ENCODE assay signal across 8 cellular contexts in the genomic region with DNA sequence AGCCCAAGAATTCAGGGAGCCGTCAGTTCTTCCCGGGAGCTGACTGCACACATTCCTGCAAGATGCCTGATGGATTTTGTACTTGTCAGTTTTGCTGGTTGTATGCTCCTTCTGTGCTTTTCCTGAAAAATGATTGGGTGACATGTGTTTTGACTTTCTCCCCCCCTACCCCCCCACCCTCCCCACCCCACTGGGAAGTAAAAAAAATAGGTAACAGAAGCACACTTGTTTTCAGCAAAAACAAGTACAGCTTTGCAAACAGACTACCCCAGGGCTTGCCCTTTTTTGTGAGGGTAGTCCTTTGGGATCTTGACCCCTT. TPM values are rescaled to one million over a fixed set of nuclear protein-coding genes. Genes with fewer than 3 reads are reported as not detected.
DNase-seq lines count a peak whose midpoint lies in the region; ATAC-seq and TF ChIP-seq lines count a peak whose summit lies in the region.

No MANE protein-coding gene starts in this region.

- H3K27me3 Mint-ChIP-seq in activated T-helper 1 cell treated with anti-CD3 and anti-CD28 coated beads, Interleukin-12 subunit alpha, Interleukin-12 subunit beta, Interleukin-2, Interleukin-4 antibody, amounts not matched to agents 30 ng/mL and 10 ng/mL and 1 ng/mL, durations not matched to agents 14 hours and 24 hours and 36 hours (ENCODE audit: insufficient read depth): peaks cover 13% of the 10 kb centered on the region

- H3K36me3 ChIP-seq in spleen: peaks cover 0 to 45% (median 17%) of the 10 kb centered on the region in 6 donors

- peaks cover 0 to 28% (median 3%) of the 10 kb centered on the region in 7 donors for H3K27me3 ChIP-seq in spleen (replicated peaks in 1 of 7)

- no peak for ATAC-seq in GM18870 (IDR thresholded peaks at IDR 0.05; ENCODE audit: unreplicated experiment)

- H3K4me1 ChIP-seq in spleen: peaks cover 12 to 67% (median 52%) of the 10 kb centered on the region in 6 donors

- H3K4me3 ChIP-seq in HFF-Myc (replicated peaks; ENCODE audit: low read depth, low read length) (peak overlapping the region; percentile 83), iPS-11a (ENCODE audit: low read depth, low read length) (peak overlapping the region; percentile 76), spleen (peak overlapping the region; percentile 83 to 97 (median 90))

- H3K4me1 Mint-ChIP-seq in activated T-helper 1 cell treated with anti-CD3 and anti-CD28 coated beads, Interleukin-12 subunit alpha, Interleukin-12 subunit beta, Interleukin-2, Interleukin-4 antibody, amounts not matched to agents 30 ng/mL and 10 ng/mL and 1 ng/mL, durations not matched to agents 14 hours and 24 hours and 36 hours (ENCODE audit: low read depth): peaks cover 51% of the 10 kb centered on the region

- no peaks in the 10 kb centered on the region for H3K9me3 Mint-ChIP-seq in activated T-helper 1 cell treated with anti-CD3 and anti-CD28 coated beads, Interleukin-12 subunit alpha, Interleukin-12 subunit beta, Interleukin-2, Interleukin-4 antibody, amounts not matched to agents 30 ng/mL and 10 ng/mL and 1 ng/mL, durations not matched to agents 14 hours and 24 hours and 36 hours

- peak overlapping the region; percentile 89 for H3K27ac Mint-ChIP-seq in activated T-helper 1 cell treated with anti-CD3 and anti-CD28 coated beads, Interleukin-12 subunit alpha, Interleukin-12 subunit beta, Interleukin-2, Interleukin-4 antibody, amounts not matched to agents 30 ng/mL and 10 ng/mL and 1 ng/mL, durations not matched to agents 14 hours and 24 hours and 36 hours

- TF ChIP-seq CTCF in HFF-Myc (IDR thresholded peaks at IDR 0.05; ENCODE audit: low read depth, low read length, missing control alignments) (no peak), spleen (IDR thresholded peaks at IDR 0.05 in 8 of 11, conservative IDR thresholded peaks at IDR 0.05 in 3 of 11) (no peak), GM20000 (IDR thresholded peaks at IDR 0.05; ENCODE audit: extremely low read depth, missing control alignments) (no peak)

- H3K4me3 Mint-ChIP-seq in activated T-helper 1 cell treated with anti-CD3 and anti-CD28 coated beads, Interleukin-12 subunit alpha, Interleukin-12 subunit beta, Interleukin-2, Interleukin-4 antibody, amounts not matched to agents 30 ng/mL and 10 ng/mL and 1 ng/mL, durations not matched to agents 14 hours and 24 hours and 36 hours: peak overlapping the region; percentile 94

- no peaks in the 10 kb centered on the region for H3K9me3 ChIP-seq in spleen

- 8 to 14% (median 9%) methylated on average over 2 of the region's 2 CpGs for WGBS in spleen, 5 donors

- no peak for TF ChIP-seq POLR2A in spleen (IDR thresholded peaks at IDR 0.05)

- DNase-seq in HFF-Myc (ENCODE audit: extremely low read depth, low read depth) (no peak), spleen (no peak), GM20000 (ENCODE audit: low spot score) (no peak), NCI-H1694 (lab: John Stamatoyannopoulos, UW) (no peak)
- DNase-seq in activated T-helper 1 cell treated with anti-CD3 and anti-CD28 coated beads, Interleukin-12 subunit alpha, Interleukin-12 subunit beta, Interleukin-2, Interleukin-4 antibody, amounts not matched to agents 30 ng/mL and 10 ng/mL and 1 ng/mL, durations not matched to agents 14 hours and 24 hours and 36 hours (ENCODE audit: low spot score): no peak
- no peak for DNase-seq in activated CD8-positive, alpha-beta memory T cell treated with anti-CD3 and anti-CD28 coated beads for 24 hours

- peaks cover 25% of the 10 kb centered on the region for H3K36me3 Mint-ChIP-seq in activated T-helper 1 cell treated with anti-CD3 and anti-CD28 coated beads, Interleukin-12 subunit alpha, Interleukin-12 subunit beta, Interleukin-2, Interleukin-4 antibody, amounts not matched to agents 30 ng/mL and 10 ng/mL and 1 ng/mL, durations not matched to agents 14 hours and 24 hours and 36 hours (ENCODE audit: low read depth)

- H3K27ac ChIP-seq in spleen: peak overlapping the region in 4 of 8 donors; percentile 93 to 97 (median 96)

- intact Hi-C loops in activated T-helper 1 cell treated with anti-CD3 and anti-CD28 coated beads, Interleukin-12 subunit alpha, Interleukin-12 subunit beta, Interleukin-2, Interleukin-4 antibody, amounts not matched to agents 30 ng/mL and 10 ng/mL and 1 ng/mL, durations not matched to agents 14 hours and 24 hours and 36 hours (cut with micrococcal nuclease): loop anchor here (5.0 to 10.0 kb wide), 2 partner anchors 594 to 1173 kb away; a partner anchor contains a TSS
- intact Hi-C loops in spleen (cut with DNase I; ENCODE audit: low total_unique reads): no loop called here

RNA-seq across cellular contexts. Expression of a gene that starts 1.1 kb away (rescaled TPM):
- total RNA-seq in activated T-helper 1 cell treated with anti-CD3 and anti-CD28 coated beads, Interleukin-12 subunit alpha, Interleukin-12 subunit beta, Interleukin-2, Interleukin-4 antibody, amounts not matched to agents 30 ng/mL and 10 ng/mL and 1 ng/mL, durations not matched to agents 14 hours and 24 hours and 36 hours: 56.8 and 60.3 TPM in 2 replicates
- total RNA-seq in spleen: 10 to 100 TPM; 46.1 to 73.5 (median 64.6) TPM
- polyA plus RNA-seq in spleen: 10 to 100 TPM in 2 of 3 donors, 1 to 10 TPM in 1; 7.6 to 18.4 (median 18.3) TPM
